17 cellular contexts compared by ENCODE assay signal in genomic region chr15:94840794-94841587, GRCh38.
DNase-seq lines count a peak whose midpoint lies in the region; ATAC-seq and TF ChIP-seq lines count a peak whose summit lies in the region.
"Had no signal": no experiment of that assay in that cellular context is flagged by ENCODE, and none has a peak within 500 bp of the region (broad histone marks: within the 10 kb centered on the region; RNA-seq: fewer than 3 reads in every experiment).

No MANE protein-coding gene starts in this region.

- BruUV-seq in OCI-LY7 (replicated peaks; lab: Mats Ljungman, UMichigan): no TSS peak

- H3K9me2 ChIP-seq in GM23338 (ENCODE audit: insufficient read depth): no peaks in the 10 kb centered on the region
- no peaks in the 10 kb centered on the region for H3K9me2 ChIP-seq in OCI-LY7 (ENCODE audit: insufficient read depth, low read length)

- H3K4me3 ChIP-seq in GM23338 (no peak overlapping the region), astrocyte of the spinal cord (ENCODE audit: low read depth, low read length) (no peak overlapping the region), retinal pigment epithelial cell (ENCODE audit: low read length) (no peak overlapping the region), OCI-LY7 (ENCODE audit: low read depth, low read length, poor library complexity, severe bottlenecking) (no peak overlapping the region)
- H3K4me3 ChIP-seq: PC-9, stomach had no signal

- no peaks in the 10 kb centered on the region for H3K79me2 ChIP-seq in GM23338 (replicated peaks; ENCODE audit: insufficient read depth)
- no peaks in the 10 kb centered on the region for H3K79me2 ChIP-seq in OCI-LY7 (ENCODE audit: insufficient read depth, low read depth, low read length)

- in situ Hi-C loops in astrocyte of the spinal cord (cut with HindIII; ENCODE audit: low sequenced_read_pairs): no loop called here

- H3F3A ChIP-seq in GM23338 (replicated peaks; ENCODE audit: low read depth): no peaks in the 10 kb centered on the region

- H3K4me3 Mint-ChIP-seq in GM23338: no peak overlapping the region
- no peak overlapping the region for H3K4me3 Mint-ChIP-seq in activated T-helper 2 cell treated with anti-CD3 and anti-CD28 coated beads, Interferon-gamma antibody, Interleukin-2, Interleukin-4, amounts not matched to agents 10 μg/mL and 5 μg/mL and 100 μg/mL, durations not matched to agents 14 hours and 24 hours and 36 hours (ENCODE audit: low read depth)
- H3K4me3 Mint-ChIP-seq: activated B cell treated with CpG ODN at 0.5 μM for 24 hours; activated naive CD4-positive, alpha-beta T cell treated with anti-CD3 and anti-CD28 coated beads for 36 hours had no signal

- TF ChIP-seq CTCF in GM23338 (conservative IDR thresholded peaks at IDR 0.05; ENCODE audit: low read depth in 2 of 2) (no peak), astrocyte of the spinal cord (IDR thresholded peaks at IDR 0.05; ENCODE audit: low read depth, low read length) (no peak), retinal pigment epithelial cell (conservative IDR thresholded peaks at IDR 0.05; ENCODE audit: low read depth, low read length) (no peak), OCI-LY7 (conservative IDR thresholded peaks at IDR 0.05; ENCODE audit: low read length) (no peak)

- POLR2A ChIA-PET in OCI-LY7 (lab: Charles Lee): interaction anchor here (0.6 kb wide), 1 partner anchor 8 kb away, joined by 3 read pairs; no protein-coding TSS in a partner anchor

- H3K36me3 ChIP-seq in GM23338 (ENCODE audit: insufficient read depth) (no peaks in the 10 kb centered on the region), OCI-LY7 (ENCODE audit: insufficient read depth, low read length) (no peaks in the 10 kb centered on the region)
- H3K36me3 ChIP-seq: neutrophil, stomach had no signal

- H3K27ac ChIP-seq in GM23338 (ENCODE audit: low read depth): no peak overlapping the region
- H3K27ac ChIP-seq in OCI-LY7 (ENCODE audit: low read depth, low read length, poor library complexity, severe bottlenecking): no peak overlapping the region
- H3K27ac ChIP-seq: neutrophil, PC-9, stomach had no signal

- H3K4me1 ChIP-seq in GM23338 (ENCODE audit: insufficient read depth) (peaks cover 14% of the 10 kb centered on the region), OCI-LY7 (ENCODE audit: insufficient read depth, low read length, poor library complexity, severe bottlenecking) (no peaks in the 10 kb centered on the region)

- H3K27me3 Mint-ChIP-seq in GM23338 (ENCODE audit: insufficient read depth, low read depth, poor library complexity): peaks cover 10% of the 10 kb centered on the region
- H3K27me3 Mint-ChIP-seq in activated T-helper 2 cell treated with anti-CD3 and anti-CD28 coated beads, Interferon-gamma antibody, Interleukin-2, Interleukin-4, amounts not matched to agents 10 μg/mL and 5 μg/mL and 100 μg/mL, durations not matched to agents 14 hours and 24 hours and 36 hours (ENCODE audit: low read depth): peaks cover 28% of the 10 kb centered on the region

- no peak overlapping the region for H3K27ac Mint-ChIP-seq in GM23338
- H3K27ac Mint-ChIP-seq in activated T-helper 2 cell treated with anti-CD3 and anti-CD28 coated beads, Interferon-gamma antibody, Interleukin-2, Interleukin-4, amounts not matched to agents 10 μg/mL and 5 μg/mL and 100 μg/mL, durations not matched to agents 14 hours and 24 hours and 36 hours: no peak overlapping the region
- H3K27ac Mint-ChIP-seq: activated B cell treated with CpG ODN at 0.5 μM for 24 hours; activated naive CD4-positive, alpha-beta T cell treated with anti-CD3 and anti-CD28 coated beads for 36 hours had no signal

- H3K9me3 ChIP-seq in OCI-LY7 (ENCODE audit: low read length): no peaks in the 10 kb centered on the region

- H3K4me2 ChIP-seq in GM23338 (no peak overlapping the region), OCI-LY7 (ENCODE audit: low read length) (no peak overlapping the region)
- H3K4me2 ChIP-seq: PC-9 had no signal

- DNase-seq in GM23338 (ENCODE audit: low spot score): peak; percentile 25
- peak; percentile 81 for DNase-seq in astrocyte of the spinal cord (ENCODE audit: low read depth, low spot score)
- DNase-seq in fibroblast of the conjunctiva (ENCODE audit: low read depth): peak; percentile 1
- peak; percentile 17 for DNase-seq in retinal pigment epithelial cell (ENCODE audit: low read depth)
- DNase-seq in OCI-LY7 (ENCODE audit: low spot score): no peak
- no peak for DNase-seq in DMS114 treated with DMSO at 0.1 percent for 48 hours (lab: John Stamatoyannopoulos, UW; ENCODE audit: unreplicated experiment)
- DNase-seq in NCI-H2029 treated with DMSO at 0.1 percent for 48 hours (lab: John Stamatoyannopoulos, UW): no peak
- no peak for DNase-seq in activated T-helper 2 cell treated with anti-CD3 and anti-CD28 coated beads, Interferon-gamma antibody, Interleukin-2, Interleukin-4, amounts not matched to agents 10 μg/mL and 5 μg/mL and 100 μg/mL, durations not matched to agents 14 hours and 24 hours and 36 hours (ENCODE audit: low spot score)
- DNase-seq: activated B cell treated with CpG ODN at 0.5 μM for 24 hours; activated naive CD4-positive, alpha-beta T cell treated with anti-CD3 and anti-CD28 coated beads for 36 hours; central memory CD4-positive, alpha-beta T cell; DND-41; NCI-H524 treated with DMSO at 0.1 percent for 48 hours; PC-9; stomach had no signal

- H3K9me3 Mint-ChIP-seq in GM23338: peaks cover 23% of the 10 kb centered on the region
- no peaks in the 10 kb centered on the region for H3K9me3 Mint-ChIP-seq in activated T-helper 2 cell treated with anti-CD3 and anti-CD28 coated beads, Interferon-gamma antibody, Interleukin-2, Interleukin-4, amounts not matched to agents 10 μg/mL and 5 μg/mL and 100 μg/mL, durations not matched to agents 14 hours and 24 hours and 36 hours

- peaks cover 13% of the 10 kb centered on the region for H3K4me1 Mint-ChIP-seq in GM23338
- H3K4me1 Mint-ChIP-seq in activated T-helper 2 cell treated with anti-CD3 and anti-CD28 coated beads, Interferon-gamma antibody, Interleukin-2, Interleukin-4, amounts not matched to agents 10 μg/mL and 5 μg/mL and 100 μg/mL, durations not matched to agents 14 hours and 24 hours and 36 hours (ENCODE audit: low read depth): no peaks in the 10 kb centered on the region

- H3K27me3 ChIP-seq in GM23338 (ENCODE audit: insufficient read depth): no peaks in the 10 kb centered on the region

- no peak for ATAC-seq in GM23338
- ATAC-seq: HCT116 had no signal

- H3K36me3 Mint-ChIP-seq in GM23338 (ENCODE audit: low read depth): peaks cover 24% of the 10 kb centered on the region
- no peaks in the 10 kb centered on the region for H3K36me3 Mint-ChIP-seq in activated T-helper 2 cell treated with anti-CD3 and anti-CD28 coated beads, Interferon-gamma antibody, Interleukin-2, Interleukin-4, amounts not matched to agents 10 μg/mL and 5 μg/mL and 100 μg/mL, durations not matched to agents 14 hours and 24 hours and 36 hours (ENCODE audit: low read depth)

- intact Hi-C loops in OCI-LY7 (cut with micrococcal nuclease; ENCODE audit: unreplicated experiment): no loop called here
- intact Hi-C loops in activated T-helper 2 cell treated with anti-CD3 and anti-CD28 coated beads, Interferon-gamma antibody, Interleukin-2, Interleukin-4, amounts not matched to agents 10 μg/mL and 5 μg/mL and 100 μg/mL, durations not matched to agents 14 hours and 24 hours and 36 hours (cut with micrococcal nuclease): no loop called here

- H2AFZ ChIP-seq in GM23338 (no peak overlapping the region), OCI-LY7 (ENCODE audit: low read length) (no peak overlapping the region)
- H2AFZ ChIP-seq: PC-9 had no signal

- H4K20me1 ChIP-seq in GM23338 (replicated peaks; ENCODE audit: insufficient read depth): no peaks in the 10 kb centered on the region
- no peaks in the 10 kb centered on the region for H4K20me1 ChIP-seq in OCI-LY7 (ENCODE audit: insufficient read depth, low read length)

- CTCF ChIA-PET in OCI-LY7 (lab: Charles Lee; ENCODE audit: unreplicated experiment): no interaction called here

TF ChIP-seq in GM23338, 12 proteins besides CTCF, POLR2A, EP300 and RAD21:
- TF ChIP-seq NANOG (IDR thresholded peaks at IDR 0.05; ENCODE audit: borderline replicate concordance) (no peak), ZNF114 (CRISPR knock-in tag; IDR thresholded peaks at IDR 0.05) (no peak), REST (IDR thresholded peaks at IDR 0.05; ENCODE audit: unreplicated experiment) (no peak)

Comparison
In these comparisons a context has a peak if more than half of its experiments do, and no peak if none do; other contexts are left out.
1. DNase-seq: peak in GM23338 (single experiment), astrocyte of the spinal cord (single experiment), fibroblast of the conjunctiva (single experiment) and retinal pigment epithelial cell (single experiment); none in OCI-LY7 (single experiment), DMS114 treated with DMSO at 0.1 percent for 48 hours (single experiment), NCI-H2029 treated with DMSO at 0.1 percent for 48 hours (single experiment) and activated T-helper 2 cell treated with anti-CD3 and anti-CD28 coated beads, Interferon-gamma antibody, Interleukin-2, Interleukin-4, amounts not matched to agents 10 μg/mL and 5 μg/mL and 100 μg/mL, durations not matched to agents 14 hours and 24 hours and 36 hours (single experiment).